17 cellular contexts compared by ENCODE assay signal in the genomic region with DNA sequence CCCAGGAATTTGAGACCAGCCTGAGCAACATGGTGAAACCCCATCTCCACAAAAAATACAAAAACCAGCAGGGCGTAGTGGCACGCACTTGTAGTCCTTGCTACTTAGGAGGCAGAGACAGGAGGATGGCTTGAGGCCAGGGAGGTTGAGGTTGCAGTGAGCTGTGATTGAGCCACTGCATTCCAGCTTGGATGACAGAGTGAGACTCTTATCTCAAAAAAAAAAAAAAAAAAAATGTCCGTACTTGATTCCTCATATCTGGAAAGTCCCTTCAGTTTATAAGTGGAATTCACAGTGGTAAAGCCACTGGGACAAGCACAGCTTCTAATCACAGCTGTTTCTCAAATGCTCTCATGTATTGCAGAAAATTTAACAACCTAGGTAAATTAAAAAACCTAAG.
DNase-seq lines count a peak whose midpoint lies in the region; FAIRE-seq and TF ChIP-seq lines count a peak whose summit lies in the region.
"Had no signal": no experiment of that assay in that cellular context is flagged by ENCODE, and none has a peak within 500 bp of the region (broad histone marks: within the 10 kb centered on the region; RNA-seq: fewer than 3 reads in every experiment).

No MANE protein-coding gene starts in this region.

- TF ChIP-seq CTCF in neural progenitor cell (IDR thresholded peaks at IDR 0.05) = no peak

- DNase-seq in EL (peak; percentile 71), RCC 7860 (ENCODE audit: low spot score) (peak; percentile 94), fibroblast of peridontal ligament (ENCODE audit: extremely low read depth) (peak; percentile 42), neural progenitor cell (ENCODE audit: low spot score) (no peak), ecto neural progenitor cell (ENCODE audit: low spot score) (no peak), caudate nucleus (lab: John Stamatoyannopoulos, UW) (no peak), activated T-cell treated with anti-CD3 and anti-CD28 coated beads for 4 hours (no peak), T-helper 9 cell (no peak)
- DNase-seq: activated effector memory CD4-positive, alpha-beta T cell treated with Interleukin-2 at 50 U/mL for 16 hours; effector memory CD8-positive, alpha-beta T cell; islet precursor cell; naive thymus-derived CD4-positive, alpha-beta T cell; NCI-H1092; NCI-H345 had no signal

- H3K27ac ChIP-seq in neural progenitor cell = no peak overlapping the region
- H3K27ac ChIP-seq in caudate nucleus (ENCODE audit: low read depth, low read length) = no peak overlapping the region
- H3K27ac ChIP-seq: BLaER1, prostate gland, SK-N-MC had no signal

- no peak overlapping the region for H2AFZ ChIP-seq in neural progenitor cell (replicated peaks)

- H3K9me3 Mint-ChIP-seq in neural progenitor cell = no peaks in the 10 kb centered on the region
- H3K9me3 Mint-ChIP-seq: effector memory CD8-positive, alpha-beta T cell had no signal

- no peak overlapping the region for H3K4me2 ChIP-seq in neural progenitor cell
- H3K4me2 ChIP-seq: BLaER1 had no signal

- H4K20me1 ChIP-seq in neural progenitor cell (ENCODE audit: low read depth) = no peaks in the 10 kb centered on the region

- H3K27me3 ChIP-seq in neural progenitor cell = no peaks in the 10 kb centered on the region
- H3K27me3 ChIP-seq: BLaER1 had no signal

- H3K4me1 Mint-ChIP-seq in neural progenitor cell = peaks cover 28% of the 10 kb centered on the region

- H3K36me3 ChIP-seq in neural progenitor cell = no peaks in the 10 kb centered on the region
- H3K36me3 ChIP-seq: prostate gland had no signal

- no peak overlapping the region for H3K4me3 ChIP-seq in neural progenitor cell
- H3K4me3 ChIP-seq: BLaER1, prostate gland, SK-N-MC had no signal

- H3K79me2 ChIP-seq in neural progenitor cell (ENCODE audit: low read depth) = no peaks in the 10 kb centered on the region

- peaks cover 6% of the 10 kb centered on the region for H3K27me3 Mint-ChIP-seq in neural progenitor cell (ENCODE audit: insufficient read depth, low read depth)

- peak overlapping the region; percentile 74 for H3K27ac Mint-ChIP-seq in neural progenitor cell
- H3K27ac Mint-ChIP-seq: effector memory CD8-positive, alpha-beta T cell; naive thymus-derived CD4-positive, alpha-beta T cell had no signal

- H3K4me3 Mint-ChIP-seq in neural progenitor cell = no peak overlapping the region
- H3K4me3 Mint-ChIP-seq: effector memory CD8-positive, alpha-beta T cell had no signal

- no peaks in the 10 kb centered on the region for H3K9me3 ChIP-seq in neural progenitor cell (ENCODE audit: low read depth)
- H3K9me3 ChIP-seq: BLaER1, prostate gland had no signal

- H3F3A ChIP-seq in neural progenitor cell (ENCODE audit: low read depth) = peaks cover 3% of the 10 kb centered on the region

- H3K4me1 ChIP-seq in neural progenitor cell = peaks cover 4% of the 10 kb centered on the region
- H3K4me1 ChIP-seq: prostate gland had no signal

- peak; percentile 95 for FAIRE-seq in RCC 7860 (lab: Jason Lieb, UNC)

- H3K9ac ChIP-seq in neural progenitor cell = no peak overlapping the region
- H3K9ac ChIP-seq: BLaER1 had no signal

- H3K36me3 Mint-ChIP-seq in neural progenitor cell = no peaks in the 10 kb centered on the region

Comparison
In these comparisons a context has a peak if more than half of its experiments do, and no peak if none do; other contexts are left out.
1. DNase-seq: peak in EL (single experiment), RCC 7860 (single experiment) and fibroblast of peridontal ligament (single experiment); none in neural progenitor cell (single experiment), ecto neural progenitor cell (single experiment), caudate nucleus (0 of 61), activated T-cell treated with anti-CD3 and anti-CD28 coated beads for 4 hours (single experiment) and T-helper 9 cell (single experiment).